15 cellular contexts compared by ENCODE assay signal in genomic region chr2:55158111-55158814, GRCh38.
DNase-seq lines count a peak whose midpoint lies in the region; ATAC-seq, FAIRE-seq and TF ChIP-seq lines count a peak whose summit lies in the region.
"Had no signal": no experiment of that assay in that cellular context is flagged by ENCODE, and none has a peak within 500 bp of the region (broad histone marks: within the 10 kb centered on the region; RNA-seq: fewer than 3 reads in every experiment).

No MANE protein-coding gene starts in this region.

- ATAC-seq in gastrocnemius medialis (no peak), left lobe of liver (no peak)

- H3K9me3 Mint-ChIP-seq in glutamatergic neuron (ENCODE audit: unreplicated experiment) = peaks cover 6% of the 10 kb centered on the region
- H3K9me3 Mint-ChIP-seq: activated naive CD8-positive, alpha-beta T cell treated with anti-CD3 and anti-CD28 coated beads, Interleukin-2, amount 10 ng/mL, durations not matched to agents 7 days and 5 days; natural killer cell treated with Interleukin-12 subunit alpha and Interleukin-12 subunit beta and Interleukin-15 and Interleukin-18, amount 100 ng/mL, for 72 hours had no signal

- H3K4me3 ChIP-seq in ACC112 (ENCODE audit: low read depth, low read length) (no peak overlapping the region), dorsolateral prefrontal cortex (no peak overlapping the region), gastrocnemius medialis (no peak overlapping the region)
- H3K4me3 ChIP-seq: HAP-1 had no signal

- in situ Hi-C loops in gastrocnemius medialis (cut with MboI; ENCODE audit: low sequenced_read_pairs in 4 of 4) = loop anchor here in 1 of 4 donors (25.0 kb wide), 1 partner anchor 271 kb away; no protein-coding TSS in a partner anchor

- H3K27me3 ChIP-seq in ACC112 (ENCODE audit: insufficient read depth, low read length) = no peaks in the 10 kb centered on the region
- H3K27me3 ChIP-seq in dorsolateral prefrontal cortex = no peaks in the 10 kb centered on the region
- H3K27me3 ChIP-seq in gastrocnemius medialis = no peaks in the 10 kb centered on the region

- H3K4me1 ChIP-seq in ACC112 (ENCODE audit: control insufficient read depth, insufficient read depth, low read length, unreplicated experiment) = peaks cover 59% of the 10 kb centered on the region
- peaks cover 21 to 43% of the 10 kb centered on the region in 2 donors for H3K4me1 ChIP-seq in gastrocnemius medialis

- no peak overlapping the region for H3K27ac Mint-ChIP-seq in glutamatergic neuron (ENCODE audit: unreplicated experiment)
- H3K27ac Mint-ChIP-seq: activated naive CD8-positive, alpha-beta T cell treated with anti-CD3 and anti-CD28 coated beads, Interleukin-2, amount 10 ng/mL, durations not matched to agents 7 days and 5 days; natural killer cell treated with Interleukin-12 subunit alpha and Interleukin-12 subunit beta and Interleukin-15 and Interleukin-18, amount 100 ng/mL, for 72 hours had no signal

- no peak overlapping the region for H2AFZ ChIP-seq in ACC112 (ENCODE audit: low read length, unreplicated experiment)

- no peak for FAIRE-seq in D721Med (lab: Jason Lieb, UNC)
- FAIRE-seq: colon, TTC549 had no signal

- H3K4me1 Mint-ChIP-seq in glutamatergic neuron (ENCODE audit: low read depth, unreplicated experiment) = peaks cover 57% of the 10 kb centered on the region

- H3K79me2 ChIP-seq in ACC112 (ENCODE audit: control insufficient read depth, insufficient read depth, low read length, unreplicated experiment) = no peaks in the 10 kb centered on the region

- H3K36me3 ChIP-seq in ACC112 (ENCODE audit: insufficient read depth, low read length) (no peaks in the 10 kb centered on the region), gastrocnemius medialis (no peaks in the 10 kb centered on the region)
- H3K36me3 ChIP-seq: HAP-1 had no signal

- no peak for TF ChIP-seq POLR2A in gastrocnemius medialis (IDR thresholded peaks at IDR 0.05)

- intact Hi-C loops in dorsolateral prefrontal cortex (cut with DNase I) (no loop called here), gastrocnemius medialis (cut with DNase I; ENCODE audit: low total_unique reads) (loop anchor here (5.0 kb wide), 1 partner anchor 46 kb away; no protein-coding TSS in a partner anchor)

- peak; percentile 16 for DNase-seq in MV-4-11 (lab: John Stamatoyannopoulos, UW)
- no peak for DNase-seq in dorsolateral prefrontal cortex
- DNase-seq in gastrocnemius medialis = no peak
- no peak for DNase-seq in glutamatergic neuron
- no peak for DNase-seq in left lobe of liver (ENCODE audit: low spot score)
- DNase-seq in NOMO-1 treated with DMSO at 0.1 percent for 48 hours (lab: John Stamatoyannopoulos, UW; ENCODE audit: unreplicated experiment) = no peak
- DNase-seq in D721Med (ENCODE audit: insufficient read length, low spot score) = no peak
- DNase-seq: activated naive CD8-positive, alpha-beta T cell treated with anti-CD3 and anti-CD28 coated beads, Interleukin-2, amount 10 ng/mL, durations not matched to agents 7 days and 5 days; NCI-H1417 treated with DMSO at 0.1 percent for 48 hours; NCI-H510A had no signal

- no peak overlapping the region for H3K4me3 Mint-ChIP-seq in glutamatergic neuron (ENCODE audit: unreplicated experiment)
- H3K4me3 Mint-ChIP-seq: activated naive CD8-positive, alpha-beta T cell treated with anti-CD3 and anti-CD28 coated beads, Interleukin-2, amount 10 ng/mL, durations not matched to agents 7 days and 5 days; natural killer cell treated with Interleukin-12 subunit alpha and Interleukin-12 subunit beta and Interleukin-15 and Interleukin-18, amount 100 ng/mL, for 72 hours had no signal

- peak overlapping the region; percentile 33; the same call in 1 of the 2 replicates for H3K27ac ChIP-seq in ACC112 (ENCODE audit: low read depth, low read length)
- H3K27ac ChIP-seq in dorsolateral prefrontal cortex = peak overlapping the region in 40 of 59 donors; percentile 3 to 98 (median 90)
- peak overlapping the region in 3 of 4 donors; percentile 40 to 61 (median 53) for H3K27ac ChIP-seq in gastrocnemius medialis

- no peaks in the 10 kb centered on the region for H3K27me3 Mint-ChIP-seq in glutamatergic neuron (ENCODE audit: unreplicated experiment)
- H3K27me3 Mint-ChIP-seq: activated naive CD8-positive, alpha-beta T cell treated with anti-CD3 and anti-CD28 coated beads, Interleukin-2, amount 10 ng/mL, durations not matched to agents 7 days and 5 days had no signal

- H3K36me3 Mint-ChIP-seq in glutamatergic neuron (ENCODE audit: unreplicated experiment) = no peaks in the 10 kb centered on the region
- H3K36me3 Mint-ChIP-seq: activated naive CD8-positive, alpha-beta T cell treated with anti-CD3 and anti-CD28 coated beads, Interleukin-2, amount 10 ng/mL, durations not matched to agents 7 days and 5 days; natural killer cell treated with Interleukin-12 subunit alpha and Interleukin-12 subunit beta and Interleukin-15 and Interleukin-18, amount 100 ng/mL, for 72 hours had no signal

- no peak for TF ChIP-seq CTCF in dorsolateral prefrontal cortex (IDR thresholded peaks at IDR 0.05 in 54 of 56, conservative IDR thresholded peaks at IDR 0.05 in 2 of 56; ENCODE audit: low read depth in 1 of 56, partially characterized antibody in 56 of 56)
- no peak for TF ChIP-seq CTCF in gastrocnemius medialis (IDR thresholded peaks at IDR 0.05 in 4 of 5, conservative IDR thresholded peaks at IDR 0.05 in 1 of 5)
- TF ChIP-seq CTCF in glutamatergic neuron (IDR thresholded peaks at IDR 0.05; ENCODE audit: partially characterized antibody, unreplicated experiment) = no peak
- no peak for TF ChIP-seq CTCF in D721Med (IDR thresholded peaks at IDR 0.05; ENCODE audit: insufficient read depth, missing control alignments)

- H3K9me3 ChIP-seq in gastrocnemius medialis = no peaks in the 10 kb centered on the region
- H3K9me3 ChIP-seq: HAP-1 had no signal

Comparison
In these comparisons a context has a peak if more than half of its experiments do, and no peak if none do; other contexts are left out.
1. H3K27ac ChIP-seq: peak in every context shown above with its lines; median percentile 90 in dorsolateral prefrontal cortex; 53 in gastrocnemius medialis; 33 in ACC112.